9 cellular contexts compared by ENCODE assay signal in the genomic region with DNA sequence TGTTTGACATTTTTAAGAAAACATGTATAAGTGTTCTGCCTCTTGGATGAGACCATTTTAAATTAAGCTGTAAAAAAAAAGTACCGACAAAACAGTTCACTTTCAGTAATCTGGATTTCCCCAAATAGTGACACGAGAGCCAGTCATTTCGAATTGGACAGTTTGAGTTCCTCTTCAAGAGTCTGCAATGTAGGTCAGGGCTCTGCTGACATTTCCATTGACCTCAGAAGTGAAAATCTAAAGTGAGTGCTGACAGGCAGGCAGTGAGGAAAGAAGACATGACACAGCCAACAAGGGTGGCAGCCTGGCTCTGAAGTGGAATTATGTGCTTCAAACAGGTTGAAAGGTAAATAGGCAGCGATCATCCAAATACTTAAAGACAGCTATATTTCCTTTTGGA. TPM values are rescaled to one million over a fixed set of nuclear protein-coding genes. Genes with fewer than 3 reads are reported as not detected.
DNase-seq lines count a peak whose midpoint lies in the region; ATAC-seq and TF ChIP-seq lines count a peak whose summit lies in the region.
"Had no signal": no experiment of that assay in that cellular context is flagged by ENCODE, and none has a peak within 500 bp of the region (broad histone marks: within the 10 kb centered on the region; RNA-seq: fewer than 3 reads in every experiment).

A gene with protein sequence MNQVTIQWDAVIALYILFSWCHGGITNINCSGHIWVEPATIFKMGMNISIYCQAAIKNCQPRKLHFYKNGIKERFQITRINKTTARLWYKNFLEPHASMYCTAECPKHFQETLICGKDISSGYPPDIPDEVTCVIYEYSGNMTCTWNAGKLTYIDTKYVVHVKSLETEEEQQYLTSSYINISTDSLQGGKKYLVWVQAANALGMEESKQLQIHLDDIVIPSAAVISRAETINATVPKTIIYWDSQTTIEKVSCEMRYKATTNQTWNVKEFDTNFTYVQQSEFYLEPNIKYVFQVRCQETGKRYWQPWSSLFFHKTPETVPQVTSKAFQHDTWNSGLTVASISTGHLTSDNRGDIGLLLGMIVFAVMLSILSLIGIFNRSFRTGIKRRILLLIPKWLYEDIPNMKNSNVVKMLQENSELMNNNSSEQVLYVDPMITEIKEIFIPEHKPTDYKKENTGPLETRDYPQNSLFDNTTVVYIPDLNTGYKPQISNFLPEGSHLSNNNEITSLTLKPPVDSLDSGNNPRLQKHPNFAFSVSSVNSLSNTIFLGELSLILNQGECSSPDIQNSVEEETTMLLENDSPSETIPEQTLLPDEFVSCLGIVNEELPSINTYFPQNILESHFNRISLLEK (plus strand): TSS at position 259 of the 400 bp plus-strand sequence. CDS start 1,667 bp downstream, outside the sequence.

- WGBS in heart right ventricle, 2 donors = 24 to 38% methylated on average over 4 of the region's 4 CpGs

- H3K27me3 ChIP-seq in heart right ventricle = no peaks in the 10 kb centered on the region
- no peaks in the 10 kb centered on the region for H3K27me3 ChIP-seq in ascending aorta

- peaks cover 0 to 8% (median 0%) of the 10 kb centered on the region in 9 donors for H3K4me1 ChIP-seq in heart right ventricle
- H3K4me1 ChIP-seq in ascending aorta = no peaks in the 10 kb centered on the region

- no peak for TF ChIP-seq CTCF in heart right ventricle (IDR thresholded peaks at IDR 0.05)
- TF ChIP-seq CTCF in ascending aorta (IDR thresholded peaks at IDR 0.05) = no peak
- no peak for TF ChIP-seq CTCF in endothelial cell (IDR thresholded peaks at IDR 0.05; ENCODE audit: unreplicated experiment)

- H3K27me3 Mint-ChIP-seq in endothelial cell (ENCODE audit: unreplicated experiment) = no peaks in the 10 kb centered on the region

- no peak within 1 kb of the TSS for H3K27ac Mint-ChIP-seq in endothelial cell (ENCODE audit: unreplicated experiment)

- H3K9me3 ChIP-seq in heart right ventricle (peaks cover 0 to 3% (median 0%) of the 10 kb centered on the region in 11 donors), ascending aorta (no peaks in the 10 kb centered on the region)
- H3K9me3 ChIP-seq: neutrophil had no signal

- no peak within 1 kb of the TSS for H3K4me3 Mint-ChIP-seq in endothelial cell (ENCODE audit: unreplicated experiment)

- peak; percentile 85 for ATAC-seq in GM18858 (IDR thresholded peaks at IDR 0.05; ENCODE audit: unreplicated experiment)
- ATAC-seq in GM21381 (IDR thresholded peaks at IDR 0.05; ENCODE audit: unreplicated experiment) = peak; percentile 73
- peak; percentile 86 for ATAC-seq in HG03342 (IDR thresholded peaks at IDR 0.05; ENCODE audit: unreplicated experiment)
- peak; percentile 76 to 97 (median 92) for ATAC-seq in heart right ventricle

- H3K4me3 ChIP-seq in heart right ventricle = no peak within 1 kb of the TSS
- no peak within 1 kb of the TSS for H3K4me3 ChIP-seq in ascending aorta

- peaks cover 4% of the 10 kb centered on the region for H3K4me1 Mint-ChIP-seq in endothelial cell (ENCODE audit: unreplicated experiment)

- H3K27ac ChIP-seq in heart right ventricle (no peak within 1 kb of the TSS), ascending aorta (no peak within 1 kb of the TSS)
- H3K27ac ChIP-seq: neutrophil had no signal

- H3K36me3 Mint-ChIP-seq in endothelial cell (ENCODE audit: low read depth, unreplicated experiment) = no peaks in the 10 kb centered on the region

- DNase-seq in heart right ventricle = peak in 1 of 2 donors; percentile 52
- no peak for DNase-seq in ascending aorta (ENCODE audit: low spot score in 2 of 2)
- no peak for DNase-seq in endothelial cell (ENCODE audit: low spot score)
- DNase-seq in A172 (ENCODE audit: low spot score) = no peak
- DNase-seq in activated CD4-positive, CD25-positive, alpha-beta regulatory T cell treated with anti-CD3 and anti-CD28 coated beads, Interleukin-2, amount 50 U/mL, for 72 hours = no peak

- no peaks in the 10 kb centered on the region for H3K36me3 ChIP-seq in heart right ventricle
- H3K36me3 ChIP-seq in ascending aorta = no peaks in the 10 kb centered on the region
- H3K36me3 ChIP-seq: neutrophil had no signal

- no peaks in the 10 kb centered on the region for H3K9me3 Mint-ChIP-seq in endothelial cell (ENCODE audit: unreplicated experiment)

- intact Hi-C loops in heart right ventricle (cut with DNase I) (no loop called here), ascending aorta (cut with DNase I) (no loop called here)

RNA-seq across cellular contexts. Expression of the gene that starts here (rescaled TPM):
- total RNA-seq in heart right ventricle = not detected
- not detected for polyA plus RNA-seq in heart right ventricle
- total RNA-seq in ascending aorta = not detected
- total RNA-seq in endothelial cell (ENCODE audit: unreplicated experiment) = not detected
- not detected in 2 replicates for total RNA-seq in A172 (2014; rRNA removed; shearing (Covaris generic))

Comparison
In these comparisons a context has a peak if more than half of its experiments do, and no peak if none do; other contexts are left out.
1. Peak in ATAC-seq in heart right ventricle; RNA of the gene not detected or under 1 TPM.